10 cellular contexts compared by ENCODE assay signal in the genomic region with DNA sequence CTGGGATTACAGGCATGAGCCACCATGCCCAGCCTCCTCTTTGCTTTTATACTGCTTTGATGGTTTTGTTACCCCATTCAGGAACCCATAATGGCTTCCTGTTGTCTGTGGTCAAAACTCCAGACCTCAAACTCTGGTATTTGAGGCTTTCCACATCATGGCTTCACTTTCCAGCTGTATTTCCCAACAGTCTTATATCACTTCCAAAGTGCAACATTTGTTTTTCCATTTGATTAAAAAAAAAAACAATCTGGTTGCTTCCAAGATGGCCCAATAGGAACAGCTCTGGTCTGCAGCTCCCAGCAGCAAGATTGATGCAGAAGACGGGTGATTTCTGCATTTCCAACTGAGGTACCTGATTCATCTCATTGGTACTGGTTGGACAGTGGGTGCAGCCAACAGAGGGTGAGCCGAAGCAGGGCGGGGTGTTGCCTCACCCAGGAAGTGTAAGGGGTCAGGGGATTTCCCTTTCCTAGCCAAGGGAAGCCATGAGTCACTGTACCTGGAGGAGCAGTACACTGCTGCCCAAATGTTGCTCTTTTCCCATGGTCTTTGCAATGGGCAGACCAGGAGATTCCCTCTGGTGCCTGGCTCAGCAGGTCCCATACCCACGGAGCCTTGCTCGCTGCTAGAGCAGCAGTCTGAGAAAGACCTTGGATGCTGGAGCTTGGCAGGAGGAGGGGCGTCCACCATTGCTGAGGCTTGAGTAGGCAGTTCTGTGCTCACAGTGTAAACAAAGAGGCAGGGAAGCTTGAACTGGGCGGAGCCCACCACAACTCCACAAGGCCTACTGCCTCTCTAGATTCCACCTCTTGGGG.
DNase-seq lines count a peak whose midpoint lies in the region; ATAC-seq and TF ChIP-seq lines count a peak whose summit lies in the region.
"Had no signal": no experiment of that assay in that cellular context is flagged by ENCODE, and none has a peak within 500 bp of the region (broad histone marks: within the 10 kb centered on the region; RNA-seq: fewer than 3 reads in every experiment).

No MANE protein-coding gene starts in this region.

- DNase-seq in activated CD8-positive, alpha-beta memory T cell treated with anti-CD3 and anti-CD28 coated beads for 48 hours (ENCODE audit: low read depth in 2 of 3, low spot score in 2 of 3) = peak in 2 of 3 experiments; percentile 11 to 15
- no peak for DNase-seq in activated CD8-positive, alpha-beta memory T cell treated with anti-CD3 and anti-CD28 coated beads for 24 hours
- DNase-seq in T-helper 17 cell (no peak), epithelial cell of prostate (ENCODE audit: low read depth, low spot score) (peak; percentile 55), osteocyte (ENCODE audit: extremely low spot score, unreplicated experiment) (no peak), endothelial cell (ENCODE audit: low spot score) (no peak)
- DNase-seq in stimulated activated CD8-positive, alpha-beta memory T cell treated with anti-CD3 and anti-CD28 coated beads, Interleukin-4, amount 100 ng/mL, for 48 hours = peak; percentile 68
- DNase-seq: amygdala, NCI-H345 had no signal

- H3K27ac ChIP-seq in epithelial cell of prostate = peak overlapping the region; percentile 58

- H3K4me1 Mint-ChIP-seq in T-helper 17 cell = no peaks in the 10 kb centered on the region
- no peaks in the 10 kb centered on the region for H3K4me1 Mint-ChIP-seq in osteocyte (ENCODE audit: unreplicated experiment)
- no peaks in the 10 kb centered on the region for H3K4me1 Mint-ChIP-seq in endothelial cell (ENCODE audit: unreplicated experiment)

- no peaks in the 10 kb centered on the region for H3K9me3 Mint-ChIP-seq in osteocyte (ENCODE audit: unreplicated experiment)
- no peaks in the 10 kb centered on the region for H3K9me3 Mint-ChIP-seq in endothelial cell (ENCODE audit: unreplicated experiment)

- TF ChIP-seq CTCF in osteocyte (IDR thresholded peaks at IDR 0.05) = no peak
- no peak for TF ChIP-seq CTCF in endothelial cell (IDR thresholded peaks at IDR 0.05; ENCODE audit: unreplicated experiment)

- H3K36me3 Mint-ChIP-seq in T-helper 17 cell (ENCODE audit: low read depth) (no peaks in the 10 kb centered on the region), osteocyte (ENCODE audit: unreplicated experiment) (no peaks in the 10 kb centered on the region), endothelial cell (ENCODE audit: low read depth, unreplicated experiment) (no peaks in the 10 kb centered on the region)

- no peak overlapping the region for H3K27ac Mint-ChIP-seq in T-helper 17 cell
- H3K27ac Mint-ChIP-seq in osteocyte (ENCODE audit: unreplicated experiment) = no peak overlapping the region
- H3K27ac Mint-ChIP-seq in endothelial cell (ENCODE audit: unreplicated experiment) = no peak overlapping the region

- no peaks in the 10 kb centered on the region for H3K9me3 ChIP-seq in T-helper 17 cell (ENCODE audit: control insufficient read depth, low read length, poor library complexity, severe bottlenecking)

- peak; percentile 45 for ATAC-seq in T-helper 17 cell
- ATAC-seq in HG03135 (IDR thresholded peaks at IDR 0.05; ENCODE audit: unreplicated experiment) = no peak

- H3K27me3 Mint-ChIP-seq in T-helper 17 cell (no peaks in the 10 kb centered on the region), osteocyte (ENCODE audit: unreplicated experiment) (peaks cover 5% of the 10 kb centered on the region), endothelial cell (ENCODE audit: unreplicated experiment) (no peaks in the 10 kb centered on the region)

- H3K4me3 Mint-ChIP-seq in T-helper 17 cell (no peak overlapping the region), osteocyte (ENCODE audit: unreplicated experiment) (no peak overlapping the region), endothelial cell (ENCODE audit: unreplicated experiment) (no peak overlapping the region)

Comparison
In these comparisons a context has a peak if more than half of its experiments do, and no peak if none do; other contexts are left out.
1. DNase-seq: peak in activated CD8-positive, alpha-beta memory T cell treated with anti-CD3 and anti-CD28 coated beads for 48 hours (2 of 3), epithelial cell of prostate (single experiment) and stimulated activated CD8-positive, alpha-beta memory T cell treated with anti-CD3 and anti-CD28 coated beads, Interleukin-4, amount 100 ng/mL, for 48 hours (single experiment); none in activated CD8-positive, alpha-beta memory T cell treated with anti-CD3 and anti-CD28 coated beads for 24 hours (single experiment), T-helper 17 cell (0 of 3), osteocyte (single experiment) and endothelial cell (single experiment).